8 cellular contexts compared by ENCODE assay signal in the genomic region with DNA sequence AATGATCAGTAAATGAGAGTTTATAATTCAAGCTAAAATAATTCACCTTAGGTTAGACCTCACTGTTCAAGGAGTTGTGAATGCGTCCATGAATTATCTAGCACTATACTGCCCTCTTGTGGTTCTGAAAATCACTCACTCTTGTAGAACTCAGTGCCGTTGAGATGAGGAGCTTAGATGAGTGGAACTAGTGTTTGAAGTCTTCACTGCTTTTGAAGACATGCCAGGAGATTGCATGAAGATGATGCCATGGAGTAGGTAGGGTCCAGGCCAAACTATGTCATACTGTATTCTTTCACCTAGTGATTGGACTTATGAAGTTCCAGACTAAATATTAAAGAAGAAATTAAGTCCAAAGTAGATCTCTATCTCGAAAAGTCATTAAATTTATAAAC. TPM values are rescaled to one million over a fixed set of nuclear protein-coding genes. Genes with fewer than 3 reads are reported as not detected.
DNase-seq lines count a peak whose midpoint lies in the region; ATAC-seq and TF ChIP-seq lines count a peak whose summit lies in the region.

No MANE protein-coding gene starts in this region.

- H3K9me3 ChIP-seq in heart left ventricle: peaks cover 0 to 4% (median 0%) of the 10 kb centered on the region in 12 donors

- H3K36me3 ChIP-seq in heart left ventricle: peaks cover 0 to 26% (median 0%) of the 10 kb centered on the region in 9 donors

- POLR2A ChIA-PET in activated naive CD8-positive, alpha-beta T cell treated with anti-CD3 and anti-CD28 coated beads, Interleukin-2, amount 10 ng/mL, durations not matched to agents 7 days and 5 days (lab: Charles Lee): interaction anchor here (0.9 to 1.5 kb wide), 3 partner anchors 18 to 280 kb away, joined by 3 to 9 read pairs (median 3); partner anchors contain the start of gene MEF2A

- peak; percentile 66 to 85 (median 80) for TF ChIP-seq CTCF in heart left ventricle (IDR thresholded peaks at IDR 0.05)

- H3K27ac ChIP-seq in heart left ventricle: peak overlapping the region; percentile 21 to 87 (median 80)

- intact Hi-C loops in heart left ventricle (cut with DNase I): loop anchor here in 9 of 10 donors (1.0 to 10.0 kb wide), 11 partner anchors 137 to 420 kb away; partner anchors contain the start of gene MEF2A (in 6 of the 9)

- no peaks in the 10 kb centered on the region for H3K27me3 Mint-ChIP-seq in activated naive CD8-positive, alpha-beta T cell treated with anti-CD3 and anti-CD28 coated beads, Interleukin-2, amount 10 ng/mL, durations not matched to agents 7 days and 5 days

- no peaks in the 10 kb centered on the region for H3K9me3 Mint-ChIP-seq in activated naive CD8-positive, alpha-beta T cell treated with anti-CD3 and anti-CD28 coated beads, Interleukin-2, amount 10 ng/mL, durations not matched to agents 7 days and 5 days

- peak overlapping the region in 1 of 12 donors; percentile 8 for H3K4me3 ChIP-seq in heart left ventricle

- WGBS in heart left ventricle, 4 donors: 30 to 34% (median 33%) methylated on average over 3 of the region's 3 CpGs

- no peaks in the 10 kb centered on the region for H3K27me3 ChIP-seq in heart left ventricle

- DNase-seq in DMS79 (lab: John Stamatoyannopoulos, UW) (peak; percentile 21), NCI-H446 (lab: John Stamatoyannopoulos, UW) (peak; percentile 12 to 85), heart left ventricle (peak in 2 of 5 donors; percentile 39 to 57), pulmonary artery endothelial cell (ENCODE audit: low read depth, low spot score) (peak; percentile 74), ecto neural progenitor cell (ENCODE audit: low spot score) (no peak)
- DNase-seq in activated naive CD8-positive, alpha-beta T cell treated with anti-CD3 and anti-CD28 coated beads, Interleukin-2, amount 10 ng/mL, durations not matched to agents 7 days and 5 days: no peak

- TF ChIP-seq POLR2A in heart left ventricle (IDR thresholded peaks at IDR 0.05): no peak

- H3K4me1 ChIP-seq in heart left ventricle: peaks cover 3 to 69% (median 45%) of the 10 kb centered on the region in 12 donors

- no peak overlapping the region for H3K4me3 Mint-ChIP-seq in activated naive CD8-positive, alpha-beta T cell treated with anti-CD3 and anti-CD28 coated beads, Interleukin-2, amount 10 ng/mL, durations not matched to agents 7 days and 5 days

- peaks cover 4% of the 10 kb centered on the region for H3K36me3 Mint-ChIP-seq in activated naive CD8-positive, alpha-beta T cell treated with anti-CD3 and anti-CD28 coated beads, Interleukin-2, amount 10 ng/mL, durations not matched to agents 7 days and 5 days

- peaks cover 38% of the 10 kb centered on the region for H3K4me1 Mint-ChIP-seq in activated naive CD8-positive, alpha-beta T cell treated with anti-CD3 and anti-CD28 coated beads, Interleukin-2, amount 10 ng/mL, durations not matched to agents 7 days and 5 days

- ATAC-seq in GM19452 (IDR thresholded peaks at IDR 0.05; ENCODE audit: unreplicated experiment) (peak; percentile 65), HG03469 (IDR thresholded peaks at IDR 0.05; ENCODE audit: unreplicated experiment) (peak; percentile 54), heart left ventricle (peak; percentile 71 to 79 (median 76))
- peak; percentile 67 for ATAC-seq in activated naive CD8-positive, alpha-beta T cell treated with anti-CD3 and anti-CD28 coated beads, Interleukin-2, amount 10 ng/mL, durations not matched to agents 7 days and 5 days (ENCODE audit: low read depth)

- no peak overlapping the region for H3K27ac Mint-ChIP-seq in activated naive CD8-positive, alpha-beta T cell treated with anti-CD3 and anti-CD28 coated beads, Interleukin-2, amount 10 ng/mL, durations not matched to agents 7 days and 5 days

RNA-seq across cellular contexts. Expression of gene LYSMD4, which starts 28.8 kb away (rescaled TPM):
- 10 to 100 TPM; 11.6 to 12.6 TPM for total RNA-seq in activated naive CD8-positive, alpha-beta T cell treated with anti-CD3 and anti-CD28 coated beads, Interleukin-2, amount 10 ng/mL, durations not matched to agents 7 days and 5 days
- total RNA-seq in heart left ventricle (10 to 100 TPM in 5 of 9 donors, 1 to 10 TPM in 4; 8.3 to 12.8 (median 10.3) TPM), pulmonary artery endothelial cell (8.1 and 9.2 TPM in 2 replicates)
- 10 to 100 TPM in 1 of 2 donors, 1 to 10 TPM in 1; 9.7 to 10.1 TPM for polyA plus RNA-seq in heart left ventricle

Comparison
In these comparisons a context has a peak if more than half of its experiments do, and no peak if none do; other contexts are left out.
1. DNase-seq: peak in DMS79 (single experiment), NCI-H446 (2 of 2) and pulmonary artery endothelial cell (single experiment); none in activated naive CD8-positive, alpha-beta T cell treated with anti-CD3 and anti-CD28 coated beads, Interleukin-2, amount 10 ng/mL, durations not matched to agents 7 days and 5 days (single experiment) and ecto neural progenitor cell (single experiment).
2. Peak in every context shown above with its lines, with median percentiles within 50 percentile points of each other: ATAC-seq.